1 cellular context compared by ENCODE assay signal in the genomic region with DNA sequence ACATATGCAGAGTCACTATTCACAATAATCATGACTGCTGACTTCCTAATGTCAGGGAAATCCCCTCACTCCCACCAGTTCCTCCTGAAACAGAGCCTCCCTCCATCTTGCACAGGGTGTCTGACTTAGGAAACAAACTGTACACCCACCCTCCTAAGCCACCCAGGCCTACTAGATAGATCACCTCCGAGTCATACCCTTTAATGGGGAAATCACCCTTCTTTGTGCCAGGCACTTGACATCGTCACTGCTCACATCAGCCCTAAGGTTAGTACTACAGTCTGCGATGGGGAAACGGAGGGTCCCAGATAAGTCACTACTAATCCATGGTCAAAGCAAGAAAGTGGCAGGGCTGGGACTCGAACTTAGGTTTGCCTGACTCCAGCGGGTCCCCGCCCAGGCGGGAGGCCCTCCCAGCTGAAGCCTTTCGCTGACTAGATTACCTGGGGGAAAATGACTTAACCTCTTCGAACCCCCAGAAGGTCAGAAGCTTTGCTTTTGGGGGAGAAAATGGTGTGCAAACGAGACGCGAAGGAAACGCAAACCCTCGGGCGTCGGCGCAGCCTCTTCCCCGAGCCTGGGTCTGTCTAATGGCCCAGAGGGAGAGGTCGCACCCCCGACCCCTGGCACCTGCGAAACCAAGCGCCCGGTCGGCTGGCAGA.
TF ChIP-seq lines count a peak whose summit lies in the region.

No MANE protein-coding gene starts in this region.

TF ChIP-seq in HCT116, 20 proteins besides CTCF, POLR2A, EP300 and RAD21:
- TF ChIP-seq EGR1 (IDR thresholded peaks at IDR 0.05; ENCODE audit: low read depth) (no peak), FOSL1 (IDR thresholded peaks at IDR 0.05; ENCODE audit: low read depth) (no peak), CBX3 (IDR thresholded peaks at IDR 0.05; ENCODE audit: low read depth) (no peak), TCF7L2 (IDR thresholded peaks at IDR 0.05; ENCODE audit: borderline replicate concordance, extremely low read depth, insufficient read depth, insufficient read length) (no peak)
